Comparison of ENCODE assay signal across 1 cellular context in the genomic region with DNA sequence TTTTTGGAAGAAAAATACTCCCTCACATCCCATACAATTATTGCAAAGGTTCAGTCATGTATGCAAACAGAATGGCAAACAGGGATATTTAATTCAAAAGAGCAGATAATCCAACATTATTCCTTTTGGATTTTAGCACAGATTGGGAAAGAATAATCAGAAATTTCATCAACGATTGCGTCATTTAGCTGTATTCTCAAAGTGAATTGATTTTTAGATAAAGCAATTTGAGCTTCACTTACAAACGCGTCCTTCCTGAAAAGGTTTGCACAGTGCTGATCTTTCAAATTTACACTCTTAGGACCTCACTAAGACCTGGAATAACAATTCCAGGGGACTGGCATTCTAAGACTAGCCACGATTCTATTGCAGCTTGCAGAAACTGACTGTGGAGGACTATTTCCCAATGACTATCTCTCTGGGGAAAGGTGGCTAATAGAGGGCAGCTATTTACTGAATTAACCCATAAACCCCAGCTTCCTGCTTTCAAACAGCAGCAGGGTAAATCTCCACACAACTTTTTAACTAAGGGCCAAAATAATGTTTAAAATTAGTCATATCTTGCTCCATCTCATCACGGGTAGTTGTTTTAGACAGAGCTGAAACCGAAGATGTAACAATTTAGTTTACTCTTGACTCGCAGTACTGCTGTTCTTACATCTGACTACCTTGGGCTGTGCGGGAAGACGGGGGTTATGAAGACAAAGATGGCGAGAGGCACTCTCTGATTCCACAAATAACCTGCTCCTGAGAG.
TF ChIP-seq lines count a peak whose summit lies in the region.

No MANE protein-coding gene starts in this region.

TF ChIP-seq in H1, 55 proteins besides CTCF, POLR2A, EP300 and RAD21:
- TF ChIP-seq NRF1 (IDR thresholded peaks at IDR 0.05; ENCODE audit: low read depth, low read length) = no peak
- no peak for TF ChIP-seq BACH1 (IDR thresholded peaks at IDR 0.05; ENCODE audit: low read length)
- TF ChIP-seq, protein P1, sequence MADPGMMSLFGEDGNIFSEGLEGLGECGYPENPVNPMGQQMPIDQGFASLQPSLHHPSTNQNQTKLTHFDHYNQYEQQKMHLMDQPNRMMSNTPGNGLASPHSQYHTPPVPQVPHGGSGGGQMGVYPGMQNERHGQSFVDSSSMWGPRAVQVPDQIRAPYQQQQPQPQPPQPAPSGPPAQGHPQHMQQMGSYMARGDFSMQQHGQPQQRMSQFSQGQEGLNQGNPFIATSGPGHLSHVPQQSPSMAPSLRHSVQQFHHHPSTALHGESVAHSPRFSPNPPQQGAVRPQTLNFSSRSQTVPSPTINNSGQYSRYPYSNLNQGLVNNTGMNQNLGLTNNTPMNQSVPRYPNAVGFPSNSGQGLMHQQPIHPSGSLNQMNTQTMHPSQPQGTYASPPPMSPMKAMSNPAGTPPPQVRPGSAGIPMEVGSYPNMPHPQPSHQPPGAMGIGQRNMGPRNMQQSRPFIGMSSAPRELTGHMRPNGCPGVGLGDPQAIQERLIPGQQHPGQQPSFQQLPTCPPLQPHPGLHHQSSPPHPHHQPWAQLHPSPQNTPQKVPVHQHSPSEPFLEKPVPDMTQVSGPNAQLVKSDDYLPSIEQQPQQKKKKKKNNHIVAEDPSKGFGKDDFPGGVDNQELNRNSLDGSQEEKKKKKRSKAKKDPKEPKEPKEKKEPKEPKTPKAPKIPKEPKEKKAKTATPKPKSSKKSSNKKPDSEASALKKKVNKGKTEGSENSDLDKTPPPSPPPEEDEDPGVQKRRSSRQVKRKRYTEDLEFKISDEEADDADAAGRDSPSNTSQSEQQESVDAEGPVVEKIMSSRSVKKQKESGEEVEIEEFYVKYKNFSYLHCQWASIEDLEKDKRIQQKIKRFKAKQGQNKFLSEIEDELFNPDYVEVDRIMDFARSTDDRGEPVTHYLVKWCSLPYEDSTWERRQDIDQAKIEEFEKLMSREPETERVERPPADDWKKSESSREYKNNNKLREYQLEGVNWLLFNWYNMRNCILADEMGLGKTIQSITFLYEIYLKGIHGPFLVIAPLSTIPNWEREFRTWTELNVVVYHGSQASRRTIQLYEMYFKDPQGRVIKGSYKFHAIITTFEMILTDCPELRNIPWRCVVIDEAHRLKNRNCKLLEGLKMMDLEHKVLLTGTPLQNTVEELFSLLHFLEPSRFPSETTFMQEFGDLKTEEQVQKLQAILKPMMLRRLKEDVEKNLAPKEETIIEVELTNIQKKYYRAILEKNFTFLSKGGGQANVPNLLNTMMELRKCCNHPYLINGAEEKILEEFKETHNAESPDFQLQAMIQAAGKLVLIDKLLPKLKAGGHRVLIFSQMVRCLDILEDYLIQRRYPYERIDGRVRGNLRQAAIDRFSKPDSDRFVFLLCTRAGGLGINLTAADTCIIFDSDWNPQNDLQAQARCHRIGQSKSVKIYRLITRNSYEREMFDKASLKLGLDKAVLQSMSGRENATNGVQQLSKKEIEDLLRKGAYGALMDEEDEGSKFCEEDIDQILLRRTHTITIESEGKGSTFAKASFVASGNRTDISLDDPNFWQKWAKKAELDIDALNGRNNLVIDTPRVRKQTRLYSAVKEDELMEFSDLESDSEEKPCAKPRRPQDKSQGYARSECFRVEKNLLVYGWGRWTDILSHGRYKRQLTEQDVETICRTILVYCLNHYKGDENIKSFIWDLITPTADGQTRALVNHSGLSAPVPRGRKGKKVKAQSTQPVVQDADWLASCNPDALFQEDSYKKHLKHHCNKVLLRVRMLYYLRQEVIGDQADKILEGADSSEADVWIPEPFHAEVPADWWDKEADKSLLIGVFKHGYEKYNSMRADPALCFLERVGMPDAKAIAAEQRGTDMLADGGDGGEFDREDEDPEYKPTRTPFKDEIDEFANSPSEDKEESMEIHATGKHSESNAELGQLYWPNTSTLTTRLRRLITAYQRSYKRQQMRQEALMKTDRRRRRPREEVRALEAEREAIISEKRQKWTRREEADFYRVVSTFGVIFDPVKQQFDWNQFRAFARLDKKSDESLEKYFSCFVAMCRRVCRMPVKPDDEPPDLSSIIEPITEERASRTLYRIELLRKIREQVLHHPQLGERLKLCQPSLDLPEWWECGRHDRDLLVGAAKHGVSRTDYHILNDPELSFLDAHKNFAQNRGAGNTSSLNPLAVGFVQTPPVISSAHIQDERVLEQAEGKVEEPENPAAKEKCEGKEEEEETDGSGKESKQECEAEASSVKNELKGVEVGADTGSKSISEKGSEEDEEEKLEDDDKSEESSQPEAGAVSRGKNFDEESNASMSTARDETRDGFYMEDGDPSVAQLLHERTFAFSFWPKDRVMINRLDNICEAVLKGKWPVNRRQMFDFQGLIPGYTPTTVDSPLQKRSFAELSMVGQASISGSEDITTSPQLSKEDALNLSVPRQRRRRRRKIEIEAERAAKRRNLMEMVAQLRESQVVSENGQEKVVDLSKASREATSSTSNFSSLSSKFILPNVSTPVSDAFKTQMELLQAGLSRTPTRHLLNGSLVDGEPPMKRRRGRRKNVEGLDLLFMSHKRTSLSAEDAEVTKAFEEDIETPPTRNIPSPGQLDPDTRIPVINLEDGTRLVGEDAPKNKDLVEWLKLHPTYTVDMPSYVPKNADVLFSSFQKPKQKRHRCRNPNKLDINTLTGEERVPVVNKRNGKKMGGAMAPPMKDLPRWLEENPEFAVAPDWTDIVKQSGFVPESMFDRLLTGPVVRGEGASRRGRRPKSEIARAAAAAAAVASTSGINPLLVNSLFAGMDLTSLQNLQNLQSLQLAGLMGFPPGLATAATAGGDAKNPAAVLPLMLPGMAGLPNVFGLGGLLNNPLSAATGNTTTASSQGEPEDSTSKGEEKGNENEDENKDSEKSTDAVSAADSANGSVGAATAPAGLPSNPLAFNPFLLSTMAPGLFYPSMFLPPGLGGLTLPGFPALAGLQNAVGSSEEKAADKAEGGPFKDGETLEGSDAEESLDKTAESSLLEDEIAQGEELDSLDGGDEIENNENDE (IDR thresholded peaks at IDR 0.05; ENCODE audit: insufficient replicate concordance, low read length) = no peak
- no peak for TF ChIP-seq RFX5 (IDR thresholded peaks at IDR 0.05; ENCODE audit: borderline replicate concordance, low read depth, low read length)
- TF ChIP-seq CEBPB (IDR thresholded peaks at IDR 0.05; ENCODE audit: low read depth, low read length) = 0 out of 2 replicates have a peak, but pooled peaks have one; percentile 29
- TF ChIP-seq SIX5 (IDR thresholded peaks at IDR 0.05; ENCODE audit: low read depth, low read length) = no peak
- TF ChIP-seq CTBP2 (IDR thresholded peaks at IDR 0.05; ENCODE audit: borderline replicate concordance, insufficient read depth, insufficient read length, low read length) = no peak
